ENCODE assay signal across 16 cellular contexts in genomic region chr22:46650078-46650810, GRCh38. TPM values are rescaled to one million over a fixed set of nuclear protein-coding genes. Genes with fewer than 3 reads are reported as not detected.
A peak's percentile ranks its signal among the peaks of the same experiment; 100 is the strongest.
DNase-seq lines count a peak whose midpoint lies in the region; ATAC-seq and TF ChIP-seq lines count a peak whose summit lies in the region.
"Had no signal": no experiment of that assay in that cellular context is flagged by ENCODE, and none has a peak within 500 bp of the region (broad histone marks: within the 10 kb centered on the region; RNA-seq: fewer than 3 reads in every experiment).

No MANE protein-coding gene starts in this region.

- H3K27me3 ChIP-seq in H9 (ENCODE audit: insufficient read depth, low read length): no peaks in the 10 kb centered on the region
- H3K27me3 ChIP-seq in right cardiac atrium (ENCODE audit: control insufficient read depth, insufficient read depth): no peaks in the 10 kb centered on the region
- H3K27me3 ChIP-seq: body of pancreas, ovary had no signal

- H2AK5ac ChIP-seq in H9 (ENCODE audit: insufficient read length, low read length): no peak overlapping the region

- H4K91ac ChIP-seq in H9 (ENCODE audit: insufficient read length, low read depth, low read length): no peak overlapping the region

- H3T11ph ChIP-seq in H9 (ENCODE audit: low read length): no peak overlapping the region

- no peak overlapping the region for H3K27ac ChIP-seq in H9 (ENCODE audit: insufficient read length, low read depth, low read length)
- peak overlapping the region; percentile 91 for H3K27ac ChIP-seq in right cardiac atrium (ENCODE audit: low read length)
- no peak overlapping the region for H3K27ac ChIP-seq in substantia nigra (ENCODE audit: low read depth, low read length, poor library complexity, severe bottlenecking)

- no peaks in the 10 kb centered on the region for H3K9me3 Mint-ChIP-seq in H9
- no peaks in the 10 kb centered on the region for H3K9me3 Mint-ChIP-seq in activated T-helper 2 cell treated with anti-CD3 and anti-CD28 coated beads, Interferon-gamma antibody, Interleukin-2, Interleukin-4, amounts not matched to agents 10 μg/mL and 5 μg/mL and 100 μg/mL, durations not matched to agents 14 hours and 24 hours and 36 hours
- peaks cover 8% of the 10 kb centered on the region for H3K9me3 Mint-ChIP-seq in stimulated activated memory B cell treated with anti-CD40 and anti-IgM and Interleukin-4, amounts not matched to agents 10 μg/mL and 1 μg/mL and 100 μg/mL, for 72 hours
- H3K9me3 Mint-ChIP-seq in osteocyte (ENCODE audit: unreplicated experiment): no peaks in the 10 kb centered on the region
- peaks cover 8% of the 10 kb centered on the region for H3K9me3 Mint-ChIP-seq in Calu3 (ENCODE audit: low read depth, unreplicated experiment)
- H3K9me3 Mint-ChIP-seq: CD4-positive, CD25-positive, alpha-beta regulatory T cell had no signal

- no peak overlapping the region for H3K4ac ChIP-seq in H9 (ENCODE audit: low read depth, low read length)

- no CpG with 5 or more reads among the region's 25 CpGs for WGBS in H9 (ENCODE audit: extremely low coverage, insufficient read length, low lambda C conversion rate)
- WGBS in right cardiac atrium: 42% methylated on average over 25 of the region's 25 CpGs

- H3K27me3 Mint-ChIP-seq in H9 (ENCODE audit: low read depth) (no peaks in the 10 kb centered on the region), osteocyte (ENCODE audit: unreplicated experiment) (no peaks in the 10 kb centered on the region), Calu3 (ENCODE audit: unreplicated experiment) (no peaks in the 10 kb centered on the region)
- H3K27me3 Mint-ChIP-seq in activated T-helper 2 cell treated with anti-CD3 and anti-CD28 coated beads, Interferon-gamma antibody, Interleukin-2, Interleukin-4, amounts not matched to agents 10 μg/mL and 5 μg/mL and 100 μg/mL, durations not matched to agents 14 hours and 24 hours and 36 hours (ENCODE audit: low read depth): no peaks in the 10 kb centered on the region
- H3K27me3 Mint-ChIP-seq in stimulated activated memory B cell treated with anti-CD40 and anti-IgM and Interleukin-4, amounts not matched to agents 10 μg/mL and 1 μg/mL and 100 μg/mL, for 72 hours: no peaks in the 10 kb centered on the region
- H3K27me3 Mint-ChIP-seq: CD4-positive, CD25-positive, alpha-beta regulatory T cell had no signal

- no peaks in the 10 kb centered on the region for H4K20me1 ChIP-seq in H9 (ENCODE audit: control insufficient read depth, insufficient read depth, insufficient read length)

- no peak overlapping the region for H3K56ac ChIP-seq in H9 (ENCODE audit: insufficient read length, low read depth, low read length)

- no peaks in the 10 kb centered on the region for H3K4me1 ChIP-seq in H9 (ENCODE audit: insufficient read depth, low read length)
- peaks cover 35% of the 10 kb centered on the region for H3K4me1 ChIP-seq in right cardiac atrium (ENCODE audit: control insufficient read depth, insufficient read depth, low read length)

- no peak overlapping the region for H2BK5ac ChIP-seq in H9 (ENCODE audit: insufficient read length, low read length)

- BruUV-seq in Calu3 (replicated peaks; lab: Mats Ljungman, UMichigan): no TSS peak

- CTCF ChIA-PET in Calu3 (lab: Charles Lee): no interaction called here

- no peak overlapping the region for H2BK20ac ChIP-seq in H9 (ENCODE audit: low read depth, low read length, poor library complexity, severe bottlenecking)

- H3K9ac ChIP-seq in H9 (ENCODE audit: extremely low read depth, insufficient read length, low read length): no peak overlapping the region

- H3K9me3 ChIP-seq in H9 (ENCODE audit: control insufficient read depth, low read depth, low read length) (no peaks in the 10 kb centered on the region), right cardiac atrium (ENCODE audit: control insufficient read depth, low read length) (no peaks in the 10 kb centered on the region)
- H3K9me3 ChIP-seq: body of pancreas, ovary had no signal

- no peak for TF ChIP-seq CTCF in H9 (conservative IDR thresholded peaks at IDR 0.05)
- no peak for TF ChIP-seq CTCF in osteocyte (IDR thresholded peaks at IDR 0.05)
- no peak for TF ChIP-seq CTCF in Calu3 (IDR thresholded peaks at IDR 0.05; ENCODE audit: unreplicated experiment)

- H3K4me3 Mint-ChIP-seq in H9: no peak overlapping the region
- H3K4me3 Mint-ChIP-seq in activated T-helper 2 cell treated with anti-CD3 and anti-CD28 coated beads, Interferon-gamma antibody, Interleukin-2, Interleukin-4, amounts not matched to agents 10 μg/mL and 5 μg/mL and 100 μg/mL, durations not matched to agents 14 hours and 24 hours and 36 hours (ENCODE audit: low read depth): no peak overlapping the region
- no peak overlapping the region for H3K4me3 Mint-ChIP-seq in stimulated activated memory B cell treated with anti-CD40 and anti-IgM and Interleukin-4, amounts not matched to agents 10 μg/mL and 1 μg/mL and 100 μg/mL, for 72 hours
- H3K4me3 Mint-ChIP-seq in osteocyte (ENCODE audit: unreplicated experiment): no peak overlapping the region
- no peak overlapping the region for H3K4me3 Mint-ChIP-seq in Calu3 (ENCODE audit: low read depth, unreplicated experiment)
- H3K4me3 Mint-ChIP-seq: CD4-positive, CD25-positive, alpha-beta regulatory T cell had no signal

- H2BK15ac ChIP-seq in H9 (ENCODE audit: low read depth, low read length): no peak overlapping the region

- H3K27ac Mint-ChIP-seq in H9: peak overlapping the region in 2 of 3 experiments; percentile 12 to 77; a peak in 2 of 7 replicates
- H3K27ac Mint-ChIP-seq in activated T-helper 2 cell treated with anti-CD3 and anti-CD28 coated beads, Interferon-gamma antibody, Interleukin-2, Interleukin-4, amounts not matched to agents 10 μg/mL and 5 μg/mL and 100 μg/mL, durations not matched to agents 14 hours and 24 hours and 36 hours: peak overlapping the region; percentile 68
- peak overlapping the region; percentile 58 for H3K27ac Mint-ChIP-seq in stimulated activated memory B cell treated with anti-CD40 and anti-IgM and Interleukin-4, amounts not matched to agents 10 μg/mL and 1 μg/mL and 100 μg/mL, for 72 hours
- H3K27ac Mint-ChIP-seq in osteocyte (ENCODE audit: unreplicated experiment): no peak overlapping the region
- no peak overlapping the region for H3K27ac Mint-ChIP-seq in Calu3 (ENCODE audit: unreplicated experiment)

- no peak overlapping the region for H2BK12ac ChIP-seq in H9 (ENCODE audit: insufficient read length, low read depth, low read length)

- no peak overlapping the region for H4K5ac ChIP-seq in H9 (ENCODE audit: insufficient read length, low read depth, low read length)

- H3K23me2 ChIP-seq in H9 (ENCODE audit: insufficient read length, low read depth, low read length, poor library complexity, severe bottlenecking): no peaks in the 10 kb centered on the region

- no peak overlapping the region for H4K8ac ChIP-seq in H9 (replicated peaks; ENCODE audit: insufficient read length, low read depth, low read length)

- no peak overlapping the region for H2BK120ac ChIP-seq in H9 (ENCODE audit: low read depth, low read length, poor library complexity, severe bottlenecking)

- no peak overlapping the region for H3K23ac ChIP-seq in H9 (ENCODE audit: insufficient read length, low read depth, low read length)

- H3K79me2 ChIP-seq in H9 (ENCODE audit: insufficient read depth, low read length): no peaks in the 10 kb centered on the region

- peaks cover 0 to 3% (median 0%) of the 10 kb centered on the region in 3 experiments; a peak in 1 of 7 replicates for H3K36me3 Mint-ChIP-seq in H9 (ENCODE audit: insufficient read depth in 1 of 3, low read depth in 3 of 3)
- peaks cover 28% of the 10 kb centered on the region for H3K36me3 Mint-ChIP-seq in activated T-helper 2 cell treated with anti-CD3 and anti-CD28 coated beads, Interferon-gamma antibody, Interleukin-2, Interleukin-4, amounts not matched to agents 10 μg/mL and 5 μg/mL and 100 μg/mL, durations not matched to agents 14 hours and 24 hours and 36 hours (ENCODE audit: low read depth)
- peaks cover 36% of the 10 kb centered on the region for H3K36me3 Mint-ChIP-seq in stimulated activated memory B cell treated with anti-CD40 and anti-IgM and Interleukin-4, amounts not matched to agents 10 μg/mL and 1 μg/mL and 100 μg/mL, for 72 hours
- H3K36me3 Mint-ChIP-seq in osteocyte (ENCODE audit: unreplicated experiment): peaks cover 5% of the 10 kb centered on the region
- H3K36me3 Mint-ChIP-seq in Calu3 (ENCODE audit: insufficient read depth, unreplicated experiment): peaks cover 9% of the 10 kb centered on the region

- no peak for DNase-seq in H9
- DNase-seq in activated T-helper 2 cell treated with anti-CD3 and anti-CD28 coated beads, Interferon-gamma antibody, Interleukin-2, Interleukin-4, amounts not matched to agents 10 μg/mL and 5 μg/mL and 100 μg/mL, durations not matched to agents 14 hours and 24 hours and 36 hours (ENCODE audit: low spot score): no peak
- peak in 1 of 3 donors; percentile 53 for DNase-seq in right cardiac atrium
- no peak for DNase-seq in osteocyte (ENCODE audit: extremely low spot score, unreplicated experiment)
- DNase-seq in substantia nigra (lab: John Stamatoyannopoulos, UW): no peak
- DNase-seq in Calu3: no peak
- DNase-seq: activated CD4-positive, alpha-beta T cell treated with anti-CD3 and anti-CD28 coated beads, Interleukin-2, amount 50 U/mL, for 1 hour; activated effector memory CD4-positive, alpha-beta T cell treated with Interleukin-2 at 50 U/mL for 16 hours; CD4-positive, CD25-positive, alpha-beta regulatory T cell; HCEC 1CT; ovary; stimulated activated CD4-positive, alpha-beta T cell treated with anti-CD3 and anti-CD28 coated beads, Interleukin-1b, Interleukin-23, amount 100 ng/mL, for 48 hours had no signal

- ATAC-seq in right cardiac atrium (peak; percentile 3 to 27), GM18870 (IDR thresholded peaks at IDR 0.05; ENCODE audit: unreplicated experiment) (no peak)
- ATAC-seq in stimulated activated memory B cell treated with anti-CD40 and anti-IgM and Interleukin-4, amounts not matched to agents 10 μg/mL and 1 μg/mL and 100 μg/mL, for 72 hours: no peak
- ATAC-seq: Panc1 had no signal

- H2AFZ ChIP-seq in H9 (ENCODE audit: low read length): no peak overlapping the region

- no peak overlapping the region for H3K18ac ChIP-seq in H9 (ENCODE audit: insufficient read length, low read depth, low read length)

- H3K79me1 ChIP-seq in H9 (ENCODE audit: insufficient read depth, low read depth, low read length, poor library complexity, severe bottlenecking): no peaks in the 10 kb centered on the region

- intact Hi-C loops in activated T-helper 2 cell treated with anti-CD3 and anti-CD28 coated beads, Interferon-gamma antibody, Interleukin-2, Interleukin-4, amounts not matched to agents 10 μg/mL and 5 μg/mL and 100 μg/mL, durations not matched to agents 14 hours and 24 hours and 36 hours (cut with micrococcal nuclease): loop anchor here (5.0 kb wide), 1 partner anchor 73 kb away; no protein-coding TSS in a partner anchor
- intact Hi-C loops in right cardiac atrium (cut with DNase I) (no loop called here), Calu3 (cut with micrococcal nuclease; ENCODE audit: unreplicated experiment) (no loop called here)

- no peak overlapping the region; the same call in 1 of the 2 replicates for H3K14ac ChIP-seq in H9 (ENCODE audit: insufficient read depth, low read length)

- H3K4me3 ChIP-seq in right cardiac atrium (ENCODE audit: low read length): no peak overlapping the region
- H3K4me3 ChIP-seq: body of pancreas, ovary had no signal

- no peak overlapping the region for H3K4me2 ChIP-seq in H9 (ENCODE audit: insufficient read depth, insufficient read length, low read length)

- H3K4me1 Mint-ChIP-seq in H9 (peaks cover 7 to 12% of the 10 kb centered on the region in 2 experiments), osteocyte (ENCODE audit: unreplicated experiment) (peaks cover 23% of the 10 kb centered on the region), Calu3 (ENCODE audit: low read depth, unreplicated experiment) (peaks cover 23% of the 10 kb centered on the region)
- peaks cover 38% of the 10 kb centered on the region for H3K4me1 Mint-ChIP-seq in activated T-helper 2 cell treated with anti-CD3 and anti-CD28 coated beads, Interferon-gamma antibody, Interleukin-2, Interleukin-4, amounts not matched to agents 10 μg/mL and 5 μg/mL and 100 μg/mL, durations not matched to agents 14 hours and 24 hours and 36 hours (ENCODE audit: low read depth)
- peaks cover 64% of the 10 kb centered on the region for H3K4me1 Mint-ChIP-seq in stimulated activated memory B cell treated with anti-CD40 and anti-IgM and Interleukin-4, amounts not matched to agents 10 μg/mL and 1 μg/mL and 100 μg/mL, for 72 hours

RNA-seq across cellular contexts. Expression of gene GRAMD4, which starts 30.1 kb away (rescaled TPM):
- total RNA-seq in H9 (2021) (19.8 and 20.4 TPM in 2 replicates), right cardiac atrium (100 to 1,000 TPM in 1 of 4 donors, 10 to 100 TPM in 3; 74.3 to 106 (median 88.5) TPM), osteocyte (37.4 and 44.5 TPM in 2 replicates), Calu3 (2022) (61.2 and 63.4 TPM in 2 replicates)
- total RNA-seq in activated T-helper 2 cell treated with anti-CD3 and anti-CD28 coated beads, Interferon-gamma antibody, Interleukin-2, Interleukin-4, amounts not matched to agents 10 μg/mL and 5 μg/mL and 100 μg/mL, durations not matched to agents 14 hours and 24 hours and 36 hours: 90.8 and 91.6 TPM in 2 replicates
- 31.6 TPM for polyA plus RNA-seq in right cardiac atrium

Comparison
In these comparisons a context has a peak if more than half of its experiments do, and no peak if none do; other contexts are left out.
1. H3K27ac Mint-ChIP-seq: peak in H9 (2 of 3), activated T-helper 2 cell treated with anti-CD3 and anti-CD28 coated beads, Interferon-gamma antibody, Interleukin-2, Interleukin-4, amounts not matched to agents 10 μg/mL and 5 μg/mL and 100 μg/mL, durations not matched to agents 14 hours and 24 hours and 36 hours (single experiment) and stimulated activated memory B cell treated with anti-CD40 and anti-IgM and Interleukin-4, amounts not matched to agents 10 μg/mL and 1 μg/mL and 100 μg/mL, for 72 hours (single experiment); none in osteocyte (single experiment) and Calu3 (single experiment).
2. ATAC-seq: peak in right cardiac atrium (2 of 2); none in stimulated activated memory B cell treated with anti-CD40 and anti-IgM and Interleukin-4, amounts not matched to agents 10 μg/mL and 1 μg/mL and 100 μg/mL, for 72 hours (single experiment) and GM18870 (single experiment).